Comparison of ENCODE assay signal across 12 cellular contexts in the genomic region with DNA sequence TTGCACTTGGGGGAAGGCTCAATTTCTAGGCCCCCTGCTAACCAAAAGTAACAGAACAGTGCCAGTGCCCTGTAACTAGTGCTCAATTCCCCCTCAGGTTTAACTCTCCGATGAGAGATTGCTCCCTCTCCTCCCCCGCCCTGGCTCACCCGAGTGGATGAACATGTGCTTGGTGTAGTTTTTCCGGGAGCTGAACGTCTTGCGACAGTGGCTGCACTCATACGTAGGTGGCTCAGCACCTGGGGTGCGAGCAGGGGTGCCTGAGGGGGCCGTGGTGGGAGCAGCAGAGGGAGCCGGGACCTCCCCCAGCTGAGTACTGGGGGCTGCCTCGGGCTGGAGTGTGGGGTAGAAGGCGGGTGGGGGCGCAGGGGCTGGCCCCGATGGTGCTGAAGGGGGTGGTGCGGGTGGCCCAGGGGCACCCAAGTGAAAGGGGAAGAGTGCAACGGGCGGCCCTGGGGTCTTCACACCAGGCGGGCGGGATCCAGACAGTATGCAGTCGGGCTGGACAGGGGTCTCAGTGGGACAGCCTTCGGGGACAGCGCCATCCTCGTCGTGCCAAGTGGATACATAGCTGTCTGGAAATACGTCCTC. TPM values are rescaled to one million over a fixed set of nuclear protein-coding genes. Genes with fewer than 3 reads are reported as not detected.
DNase-seq lines count a peak whose midpoint lies in the region; ATAC-seq and TF ChIP-seq lines count a peak whose summit lies in the region.
"Had no signal": no experiment of that assay in that cellular context is flagged by ENCODE, and none has a peak within 500 bp of the region (broad histone marks: within the 10 kb centered on the region; RNA-seq: fewer than 3 reads in every experiment).

No MANE protein-coding gene starts in this region.

- H3K4me1 ChIP-seq in Panc1 (ENCODE audit: control insufficient read depth, insufficient read depth, low read length) (peaks cover 33% of the 10 kb centered on the region), endodermal cell (ENCODE audit: control insufficient read depth, insufficient read depth, low read length) (peaks cover 4% of the 10 kb centered on the region), stomach smooth muscle (ENCODE audit: control insufficient read depth, insufficient read depth, low read length) (peaks cover 49% of the 10 kb centered on the region), ascending aorta (peaks cover 20 to 35% of the 10 kb centered on the region in 2 donors), heart right ventricle (peaks cover 11 to 64% (median 46%) of the 10 kb centered on the region in 9 donors)

- intact Hi-C loops in Panc1 (cut with micrococcal nuclease; ENCODE audit: unreplicated experiment) (no loop called here), ascending aorta (cut with DNase I) (no loop called here), heart right ventricle (cut with DNase I) (no loop called here)

- H3K36me3 ChIP-seq in Panc1 (ENCODE audit: control insufficient read depth, insufficient read depth, low read length) (peaks cover 3% of the 10 kb centered on the region; the same call in 1 of the 2 replicates), endodermal cell (ENCODE audit: control insufficient read depth, insufficient read depth, low read length) (peaks cover 9% of the 10 kb centered on the region), stomach smooth muscle (ENCODE audit: control insufficient read depth in 2 of 2, insufficient read depth in 2 of 2, low read length in 2 of 2) (peaks cover 6 to 16% of the 10 kb centered on the region in 2 donors), ascending aorta (peaks cover 24 to 26% of the 10 kb centered on the region in 2 donors), heart right ventricle (peaks cover 0 to 32% (median 16%) of the 10 kb centered on the region in 9 donors)

- POLR2A ChIA-PET in Panc1 (lab: Charles Lee): interaction anchor here (0.8 kb wide), 1 partner anchor 56 kb away, joined by 5 read pairs; a partner anchor contains a TSS

- 91 to 94% methylated on average over 14 to 25 of the region's 25 CpGs for WGBS in endodermal cell (ENCODE audit: insufficient coverage in 1 of 2, insufficient read length in 1 of 2), 2 experiments
- WGBS in heart right ventricle, 2 donors: 87 to 88% methylated on average over 25 of the region's 25 CpGs

- TF ChIP-seq CTCF in Panc1 (IDR thresholded peaks at IDR 0.05) (no peak), endodermal cell (conservative IDR thresholded peaks at IDR 0.05) (no peak), ascending aorta (IDR thresholded peaks at IDR 0.05) (no peak), heart right ventricle (IDR thresholded peaks at IDR 0.05) (no peak)

- no peaks in the 10 kb centered on the region for H3K9me3 ChIP-seq in Panc1 (ENCODE audit: control insufficient read depth, insufficient read depth, low read depth, low read length)
- H3K9me3 ChIP-seq in endodermal cell (ENCODE audit: control insufficient read depth, low read length): no peaks in the 10 kb centered on the region
- H3K9me3 ChIP-seq in stomach smooth muscle (ENCODE audit: control insufficient read depth in 2 of 2, low read length in 2 of 2): no peaks in the 10 kb centered on the region
- H3K9me3 ChIP-seq in ascending aorta: no peaks in the 10 kb centered on the region
- no peaks in the 10 kb centered on the region for H3K9me3 ChIP-seq in heart right ventricle

- peaks cover 54% of the 10 kb centered on the region for H3K4me1 Mint-ChIP-seq in activated naive CD4-positive, alpha-beta T cell treated with anti-CD3 and anti-CD28 coated beads, Interleukin-2, amount 50 U/mL, for 24 hours
- peaks cover 18% of the 10 kb centered on the region for H3K4me1 Mint-ChIP-seq in endodermal cell

- H3K36me3 Mint-ChIP-seq in activated naive CD4-positive, alpha-beta T cell treated with anti-CD3 and anti-CD28 coated beads, Interleukin-2, amount 50 U/mL, for 24 hours: peaks cover 6% of the 10 kb centered on the region
- H3K36me3 Mint-ChIP-seq in activated naive CD4-positive, alpha-beta T cell treated with anti-CD3 and anti-CD28 coated beads, Interleukin-2, amount 50 U/mL, for 72 hours: peaks cover 16% of the 10 kb centered on the region in 2 donors
- H3K36me3 Mint-ChIP-seq in endodermal cell (ENCODE audit: low read depth): peaks cover 15% of the 10 kb centered on the region

- peak overlapping the region; percentile 5; the same call in 1 of the 2 replicates for H3K27ac ChIP-seq in Panc1 (ENCODE audit: low read length)
- no peak overlapping the region for H3K27ac ChIP-seq in endodermal cell (ENCODE audit: low read depth, low read length)
- peak overlapping the region; percentile 6 for H3K27ac ChIP-seq in stomach smooth muscle (ENCODE audit: low read length)
- no peak overlapping the region for H3K27ac ChIP-seq in ascending aorta
- no peak overlapping the region for H3K27ac ChIP-seq in heart right ventricle

- BruUV-seq in Panc1 (replicated peaks; lab: Mats Ljungman, UMichigan): no TSS peak

- CTCF ChIA-PET in Panc1 (lab: Charles Lee): no interaction called here

- no peak overlapping the region for H3K9ac ChIP-seq in endodermal cell (ENCODE audit: extremely low read depth, low read length, poor library complexity, severe bottlenecking)
- H3K9ac ChIP-seq in stomach smooth muscle (ENCODE audit: low read length in 2 of 2): no peak overlapping the region

- no peaks in the 10 kb centered on the region for H3K9me3 Mint-ChIP-seq in activated naive CD4-positive, alpha-beta T cell treated with anti-CD3 and anti-CD28 coated beads, Interleukin-2, amount 50 U/mL, for 24 hours
- no peaks in the 10 kb centered on the region for H3K9me3 Mint-ChIP-seq in activated naive CD4-positive, alpha-beta T cell treated with anti-CD3 and anti-CD28 coated beads, Interleukin-2, amount 50 U/mL, for 72 hours
- H3K9me3 Mint-ChIP-seq in endodermal cell: no peaks in the 10 kb centered on the region

- H3K27me3 ChIP-seq in Panc1 (ENCODE audit: control insufficient read depth, insufficient read depth, low read length): no peaks in the 10 kb centered on the region
- no peaks in the 10 kb centered on the region for H3K27me3 ChIP-seq in endodermal cell (ENCODE audit: control insufficient read depth, insufficient read depth, low read length, poor library complexity, severe bottlenecking)
- H3K27me3 ChIP-seq in stomach smooth muscle (ENCODE audit: control insufficient read depth in 1 of 2, insufficient read depth in 2 of 2, low read length in 2 of 2): no peaks in the 10 kb centered on the region
- H3K27me3 ChIP-seq in ascending aorta: no peaks in the 10 kb centered on the region
- H3K27me3 ChIP-seq in heart right ventricle: no peaks in the 10 kb centered on the region

- H3K4me3 ChIP-seq in Panc1 (ENCODE audit: low read depth in 2 of 2, low read length in 2 of 2) (no peak overlapping the region), endodermal cell (ENCODE audit: low read length) (no peak overlapping the region), stomach smooth muscle (ENCODE audit: low read length in 2 of 2) (no peak overlapping the region), ascending aorta (no peak overlapping the region), heart right ventricle (no peak overlapping the region)

- no peaks in the 10 kb centered on the region for H3K27me3 Mint-ChIP-seq in activated naive CD4-positive, alpha-beta T cell treated with anti-CD3 and anti-CD28 coated beads, Interleukin-2, amount 50 U/mL, for 24 hours
- no peaks in the 10 kb centered on the region for H3K27me3 Mint-ChIP-seq in endodermal cell (ENCODE audit: insufficient read depth)

- ATAC-seq in activated naive CD4-positive, alpha-beta T cell treated with anti-CD3 and anti-CD28 coated beads, Interleukin-2, amount 50 U/mL, for 72 hours: no peak
- ATAC-seq in Panc1 (no peak), heart right ventricle (no peak)

- no peak overlapping the region for H3K27ac Mint-ChIP-seq in activated naive CD4-positive, alpha-beta T cell treated with anti-CD3 and anti-CD28 coated beads, Interleukin-2, amount 50 U/mL, for 24 hours
- peak overlapping the region in 1 of 2 donors; percentile 89 for H3K27ac Mint-ChIP-seq in activated naive CD4-positive, alpha-beta T cell treated with anti-CD3 and anti-CD28 coated beads, Interleukin-2, amount 50 U/mL, for 72 hours
- no peak overlapping the region for H3K27ac Mint-ChIP-seq in endodermal cell

- in situ Hi-C loops in Panc1 (cut with HindIII; ENCODE audit: low pct_unique_long_range_greater_than_20kb, low sequenced_read_pairs): no loop called here

- peak overlapping the region; percentile 60 for H3K4me3 Mint-ChIP-seq in activated naive CD4-positive, alpha-beta T cell treated with anti-CD3 and anti-CD28 coated beads, Interleukin-2, amount 50 U/mL, for 24 hours
- peak overlapping the region; percentile 62 for H3K4me3 Mint-ChIP-seq in endodermal cell

- DNase-seq in activated naive CD4-positive, alpha-beta T cell treated with anti-CD3 and anti-CD28 coated beads, Interleukin-2, amount 50 U/mL, for 72 hours (ENCODE audit: low spot score in 2 of 2): no peak
- DNase-seq in Panc1 (ENCODE audit: low read depth, low spot score) (no peak), endodermal cell (no peak), ascending aorta (ENCODE audit: low spot score in 2 of 2) (no peak), KG1 (lab: John Stamatoyannopoulos, UW) (no peak), heart right ventricle (no peak)
- DNase-seq: activated CD8-positive, alpha-beta memory T cell treated with anti-CD3 and anti-CD28 coated beads, Interleukin-2, amount 50 U/mL, for 48 hours; anterior cingulate cortex; NCI-H1436 treated with DMSO at 0.1 percent for 48 hours; OCI-M1 had no signal

RNA-seq across cellular contexts. Expression of a gene that starts 3.3 kb away (rescaled TPM):
- 10 to 100 TPM in 1 of 2 donors, 1 to 10 TPM in 1; 7.9 to 12.2 TPM for total RNA-seq in activated naive CD4-positive, alpha-beta T cell treated with anti-CD3 and anti-CD28 coated beads, Interleukin-2, amount 50 U/mL, for 72 hours
- total RNA-seq in Panc1 (2021; ENCODE audit: unreplicated experiment) (24.7 TPM), endodermal cell (10 to 100 TPM; 19.0 to 19.4 TPM), ascending aorta (46.5 TPM), heart right ventricle (10 to 100 TPM in 5 of 10 donors, 1 to 10 TPM in 5; 7.7 to 13.3 (median 9.7) TPM)
- 33.6 TPM for polyA plus RNA-seq in Panc1 (2012; ENCODE audit: insufficient read length)
- 19.3 TPM for polyA plus RNA-seq in endodermal cell (2013, experiment 1 of 2)
- polyA plus RNA-seq in endodermal cell (2013, experiment 2 of 2): 18.3 TPM
- polyA plus RNA-seq in heart right ventricle: 1 to 10 TPM; 7.1 to 8.7 TPM

RNA-seq across cellular contexts. Expression of a gene that starts 4.5 kb away (rescaled TPM):
- total RNA-seq in activated naive CD4-positive, alpha-beta T cell treated with anti-CD3 and anti-CD28 coated beads, Interleukin-2, amount 50 U/mL, for 72 hours: 10 to 100 TPM; 10.2 to 21.4 TPM
- total RNA-seq in Panc1 (2021; ENCODE audit: unreplicated experiment) (10.7 TPM), endodermal cell (10 to 100 TPM; 13.6 to 15.3 TPM), ascending aorta (not detected), heart right ventricle (1 to 10 TPM; 2.2 to 4.9 (median 3.9) TPM)
- polyA plus RNA-seq in Panc1 (2012; ENCODE audit: insufficient read length): 34.8 TPM
- 11.6 TPM for polyA plus RNA-seq in endodermal cell (2013, experiment 1 of 2)
- polyA plus RNA-seq in endodermal cell (2013, experiment 2 of 2): 9.0 TPM
- 1 to 10 TPM; 7.4 to 7.9 TPM for polyA plus RNA-seq in heart right ventricle

RNA-seq across cellular contexts. Expression of a gene that starts 27.5 kb away (rescaled TPM):
- 100 to 1,000 TPM; 446 to 497 TPM for total RNA-seq in activated naive CD4-positive, alpha-beta T cell treated with anti-CD3 and anti-CD28 coated beads, Interleukin-2, amount 50 U/mL, for 72 hours
- total RNA-seq in Panc1 (2021; ENCODE audit: unreplicated experiment) (767 TPM), endodermal cell (100 to 1,000 TPM; 809 to 859 TPM), ascending aorta (222 TPM), heart right ventricle (100 to 1,000 TPM; 121 to 163 (median 150) TPM)
- polyA plus RNA-seq in Panc1 (2012; ENCODE audit: insufficient read length): 1,302 TPM
- polyA plus RNA-seq in endodermal cell (2013, experiment 1 of 2): 758 TPM
- 628 TPM for polyA plus RNA-seq in endodermal cell (2013, experiment 2 of 2)
- 100 to 1,000 TPM; 105 to 129 TPM for polyA plus RNA-seq in heart right ventricle

RNA-seq across cellular contexts. Expression of a gene that starts 38.6 kb away (rescaled TPM):
- 100 to 1,000 TPM; 112 to 114 TPM for total RNA-seq in activated naive CD4-positive, alpha-beta T cell treated with anti-CD3 and anti-CD28 coated beads, Interleukin-2, amount 50 U/mL, for 72 hours
- total RNA-seq in Panc1 (2021; ENCODE audit: unreplicated experiment) (191 TPM), endodermal cell (100 to 1,000 TPM in 1 of 2 donors, 10 to 100 TPM in 1; 97.7 to 147 TPM), ascending aorta (154 TPM), heart right ventricle (100 to 1,000 TPM; 123 to 151 (median 131) TPM)
- polyA plus RNA-seq in Panc1 (2012; ENCODE audit: insufficient read length): 381 TPM
- polyA plus RNA-seq in endodermal cell (2013, experiment 1 of 2): 99.3 TPM
- polyA plus RNA-seq in endodermal cell (2013, experiment 2 of 2): 93.6 TPM
- 100 to 1,000 TPM; 239 to 349 TPM for polyA plus RNA-seq in heart right ventricle

RNA-seq across cellular contexts. Expression of a gene that starts 40.2 kb away (rescaled TPM):
- total RNA-seq in activated naive CD4-positive, alpha-beta T cell treated with anti-CD3 and anti-CD28 coated beads, Interleukin-2, amount 50 U/mL, for 72 hours: 1 to 10 TPM; 4.8 to 5.0 TPM
- 20.7 TPM for total RNA-seq in Panc1 (2021; ENCODE audit: unreplicated experiment)
- polyA plus RNA-seq in Panc1 (2012; ENCODE audit: insufficient read length): 24.4 TPM
- total RNA-seq in endodermal cell: 10 to 100 TPM; 10.4 to 10.7 TPM
- 11.6 TPM for polyA plus RNA-seq in endodermal cell (2013, experiment 1 of 2)
- polyA plus RNA-seq in endodermal cell (2013, experiment 2 of 2): 9.4 TPM
- 42.7 TPM for total RNA-seq in ascending aorta
- 1 to 10 TPM; 4.2 to 7.0 (median 5.1) TPM for total RNA-seq in heart right ventricle
- polyA plus RNA-seq in heart right ventricle: 10 to 100 TPM in 1 of 2 donors, 1 to 10 TPM in 1; 7.1 to 11.1 TPM

Comparison
In these comparisons a context has a peak if more than half of its experiments do, and no peak if none do; other contexts are left out.
1. H3K27ac ChIP-seq: peak in Panc1 (single experiment) and stomach smooth muscle (single experiment); none in endodermal cell (single experiment), ascending aorta (0 of 2) and heart right ventricle (0 of 10).